In genomic region chr16:81261049-81261648, GRCh38 we compare ENCODE assay signal across 9 cellular contexts. TPM values are rescaled to one million over a fixed set of nuclear protein-coding genes. Genes with fewer than 3 reads are reported as not detected.
A peak's percentile ranks its signal among the peaks of the same experiment; 100 is the strongest.
DNase-seq lines count a peak whose midpoint lies in the region; ATAC-seq and TF ChIP-seq lines count a peak whose summit lies in the region.
"Had no signal": no experiment of that assay in that cellular context is flagged by ENCODE, and none has a peak within 500 bp of the region (broad histone marks: within the 10 kb centered on the region; RNA-seq: fewer than 3 reads in every experiment).

No MANE protein-coding gene starts in this region.

- CTCF ChIA-PET in AG04450 (lab: Charles Lee) = interaction anchor here (0.5 to 2.7 kb wide), 28 partner anchors 9 to 1084 kb away, joined by 3 to 19 read pairs (median 4); partner anchors contain the start of genes BCO1 and GAN
- CTCF ChIA-PET in activated CD4-positive, alpha-beta memory T cell treated with anti-CD3 and anti-CD28 coated beads, Interleukin-2, amount 10 ng/mL, durations not matched to agents 7 days and 5 days (lab: Charles Lee) = interaction anchor here (0.6 to 2.2 kb wide), 17 partner anchors 9 to 480 kb away, joined by 3 to 12 read pairs (median 4); partner anchors contain the start of gene GAN

- H3K9ac ChIP-seq in H9 (ENCODE audit: extremely low read depth, insufficient read length, low read length) = no peak overlapping the region

- H3K23ac ChIP-seq in H9 (ENCODE audit: insufficient read length, low read depth, low read length) = no peak overlapping the region

- H3T11ph ChIP-seq in H9 (ENCODE audit: low read length) = no peak overlapping the region

- no peak overlapping the region for H4K8ac ChIP-seq in H9 (replicated peaks; ENCODE audit: insufficient read length, low read depth, low read length)

- no peak overlapping the region for H2AFZ ChIP-seq in H9 (ENCODE audit: low read length)

- H3K27me3 ChIP-seq in AG04450 (ENCODE audit: control insufficient read depth, insufficient read depth, low read length) (peaks cover 5% of the 10 kb centered on the region), H9 (ENCODE audit: insufficient read depth, low read length) (no peaks in the 10 kb centered on the region), uterus (no peaks in the 10 kb centered on the region)

- H3K27ac Mint-ChIP-seq in H9 = no peak overlapping the region
- no peak overlapping the region for H3K27ac Mint-ChIP-seq in activated CD4-positive, alpha-beta memory T cell treated with anti-CD3 and anti-CD28 coated beads, Interleukin-2, amount 10 ng/mL, durations not matched to agents 7 days and 5 days
- H3K27ac Mint-ChIP-seq: activated naive CD8-positive, alpha-beta T cell treated with anti-CD3 and anti-CD28 coated beads, Interleukin-2, amount 10 ng/mL, durations not matched to agents 7 days and 5 days had no signal

- peaks cover 2% of the 10 kb centered on the region; the same call in 1 of the 2 replicates for H3K27me3 Mint-ChIP-seq in H9 (ENCODE audit: low read depth)
- H3K27me3 Mint-ChIP-seq in activated CD4-positive, alpha-beta memory T cell treated with anti-CD3 and anti-CD28 coated beads, Interleukin-2, amount 10 ng/mL, durations not matched to agents 7 days and 5 days = peaks cover 8% of the 10 kb centered on the region

- H3K27ac ChIP-seq in AG04450 (ENCODE audit: low read depth, low read length) = no peak overlapping the region
- H3K27ac ChIP-seq in H9 (ENCODE audit: insufficient read length, low read depth, low read length) = no peak overlapping the region
- no peak overlapping the region for H3K27ac ChIP-seq in uterus

- H3K79me2 ChIP-seq in H9 (ENCODE audit: insufficient read depth, low read length) = no peaks in the 10 kb centered on the region

- no peak overlapping the region for H3K4me3 ChIP-seq in AG04450 (ENCODE audit: low read depth, low read length)
- no peak overlapping the region for H3K4me3 ChIP-seq in uterus

- no peaks in the 10 kb centered on the region; a peak in 1 of 7 replicates for H3K36me3 Mint-ChIP-seq in H9 (ENCODE audit: insufficient read depth in 1 of 3, low read depth in 3 of 3)
- H3K36me3 Mint-ChIP-seq in activated CD4-positive, alpha-beta memory T cell treated with anti-CD3 and anti-CD28 coated beads, Interleukin-2, amount 10 ng/mL, durations not matched to agents 7 days and 5 days (ENCODE audit: low read depth) = no peaks in the 10 kb centered on the region
- H3K36me3 Mint-ChIP-seq: activated naive CD8-positive, alpha-beta T cell treated with anti-CD3 and anti-CD28 coated beads, Interleukin-2, amount 10 ng/mL, durations not matched to agents 7 days and 5 days had no signal

- no peaks in the 10 kb centered on the region for H3K23me2 ChIP-seq in H9 (ENCODE audit: insufficient read length, low read depth, low read length, poor library complexity, severe bottlenecking)

- H3K9me3 ChIP-seq in AG04450 (ENCODE audit: control insufficient read depth, insufficient read depth, low read length) = no peaks in the 10 kb centered on the region; the same call in 1 of the 2 replicates
- H3K9me3 ChIP-seq in H9 (ENCODE audit: control insufficient read depth, low read depth, low read length) = no peaks in the 10 kb centered on the region
- H3K9me3 ChIP-seq in uterus = no peaks in the 10 kb centered on the region

- no peaks in the 10 kb centered on the region for H3K4me1 Mint-ChIP-seq in H9
- peaks cover 1% of the 10 kb centered on the region for H3K4me1 Mint-ChIP-seq in activated CD4-positive, alpha-beta memory T cell treated with anti-CD3 and anti-CD28 coated beads, Interleukin-2, amount 10 ng/mL, durations not matched to agents 7 days and 5 days
- H3K4me1 Mint-ChIP-seq: activated naive CD8-positive, alpha-beta T cell treated with anti-CD3 and anti-CD28 coated beads, Interleukin-2, amount 10 ng/mL, durations not matched to agents 7 days and 5 days had no signal

- WGBS in H9 (ENCODE audit: extremely low coverage, insufficient read length, low lambda C conversion rate) = no CpG with 5 or more reads among the region's 11 CpGs

- H4K91ac ChIP-seq in H9 (ENCODE audit: insufficient read length, low read depth, low read length) = no peak overlapping the region

- ATAC-seq in GM21526 (IDR thresholded peaks at IDR 0.05; ENCODE audit: low FRiP score, unreplicated experiment) = no peak

- H3K56ac ChIP-seq in H9 (ENCODE audit: insufficient read length, low read depth, low read length) = no peak overlapping the region

- H3K4me1 ChIP-seq in H9 (ENCODE audit: insufficient read depth, low read length) (no peaks in the 10 kb centered on the region), uterus (peaks cover 0 to 2% of the 10 kb centered on the region in 2 donors)

- H2BK120ac ChIP-seq in H9 (ENCODE audit: low read depth, low read length, poor library complexity, severe bottlenecking) = no peak overlapping the region

- no peaks in the 10 kb centered on the region; a peak in 1 of 5 replicates for H3K9me3 Mint-ChIP-seq in H9
- H3K9me3 Mint-ChIP-seq in activated CD4-positive, alpha-beta memory T cell treated with anti-CD3 and anti-CD28 coated beads, Interleukin-2, amount 10 ng/mL, durations not matched to agents 7 days and 5 days = no peaks in the 10 kb centered on the region

- no peak overlapping the region for H2BK5ac ChIP-seq in H9 (ENCODE audit: insufficient read length, low read length)

- TF ChIP-seq CTCF in AG04450 (IDR thresholded peaks at IDR 0.05; ENCODE audit: low read depth, low read length) (peak; percentile 67), H9 (conservative IDR thresholded peaks at IDR 0.05) (peak; percentile 82), uterus (IDR thresholded peaks at IDR 0.05) (peak in 3 of 4 experiments; percentile 11 to 40 (median 16))

- no peak overlapping the region for H3K4ac ChIP-seq in H9 (ENCODE audit: low read depth, low read length)

- intact Hi-C loops in uterus (cut with DNase I; ENCODE audit: low total_unique reads) = no loop called here

- H4K20me1 ChIP-seq in H9 (ENCODE audit: control insufficient read depth, insufficient read depth, insufficient read length) = no peaks in the 10 kb centered on the region

- H4K5ac ChIP-seq in H9 (ENCODE audit: insufficient read length, low read depth, low read length) = no peak overlapping the region

- no peak overlapping the region for H2AK5ac ChIP-seq in H9 (ENCODE audit: insufficient read length, low read length)

- H3K79me1 ChIP-seq in H9 (ENCODE audit: insufficient read depth, low read depth, low read length, poor library complexity, severe bottlenecking) = no peaks in the 10 kb centered on the region

- POLR2A ChIA-PET in AG04450 (lab: Yijun Ruan, JAX) = no interaction called here
- POLR2A ChIA-PET in activated CD4-positive, alpha-beta memory T cell treated with anti-CD3 and anti-CD28 coated beads, Interleukin-2, amount 10 ng/mL, durations not matched to agents 7 days and 5 days (lab: Charles Lee) = no interaction called here

- H2BK15ac ChIP-seq in H9 (ENCODE audit: low read depth, low read length) = no peak overlapping the region

- no peak for TF ChIP-seq POLR2A in uterus (IDR thresholded peaks at IDR 0.05)

- H3K36me3 ChIP-seq in uterus = no peaks in the 10 kb centered on the region

- DNase-seq in AG04450 (ENCODE audit: low read depth, low spot score) (no peak), H9 (peak; percentile 45), iPS-NIHi11 (ENCODE audit: low spot score) (peak; percentile 57), uterus (no peak), OCI-M2 (lab: John Stamatoyannopoulos, UW; ENCODE audit: unreplicated experiment) (no peak), NCI-H2196 treated with DMSO at 0.1 percent for 48 hours (lab: John Stamatoyannopoulos, UW; ENCODE audit: unreplicated experiment) (no peak)
- peak; percentile 17 for DNase-seq in activated CD4-positive, alpha-beta memory T cell treated with anti-CD3 and anti-CD28 coated beads, Interleukin-2, amount 10 ng/mL, durations not matched to agents 7 days and 5 days
- DNase-seq: activated naive CD8-positive, alpha-beta T cell treated with anti-CD3 and anti-CD28 coated beads, Interleukin-2, amount 10 ng/mL, durations not matched to agents 7 days and 5 days had no signal

- H2BK12ac ChIP-seq in H9 (ENCODE audit: insufficient read length, low read depth, low read length) = no peak overlapping the region

- H3K18ac ChIP-seq in H9 (ENCODE audit: insufficient read length, low read depth, low read length) = no peak overlapping the region

- no peak overlapping the region for H3K14ac ChIP-seq in H9 (ENCODE audit: insufficient read depth, low read length)

- no peak overlapping the region for H3K4me3 Mint-ChIP-seq in H9
- H3K4me3 Mint-ChIP-seq in activated CD4-positive, alpha-beta memory T cell treated with anti-CD3 and anti-CD28 coated beads, Interleukin-2, amount 10 ng/mL, durations not matched to agents 7 days and 5 days = no peak overlapping the region
- H3K4me3 Mint-ChIP-seq: activated naive CD8-positive, alpha-beta T cell treated with anti-CD3 and anti-CD28 coated beads, Interleukin-2, amount 10 ng/mL, durations not matched to agents 7 days and 5 days had no signal

- H2BK20ac ChIP-seq in H9 (ENCODE audit: low read depth, low read length, poor library complexity, severe bottlenecking) = no peak overlapping the region

- no peak overlapping the region for H3K4me2 ChIP-seq in H9 (ENCODE audit: insufficient read depth, insufficient read length, low read length)

RNA-seq across cellular contexts. Expression of gene BCO1, which starts 22.7 kb away (rescaled TPM):
- not detected in 2 replicates for polyA plus RNA-seq in AG04450 (2011; rRNA removed)
- polyA minus RNA-seq in AG04450 (2011; rRNA and poly(A)+ RNA removed) = 0.17 TPM in 1 of 2 replicates, not detected in the other
- total RNA-seq in H9 (2021) = not detected in 2 replicates
- total RNA-seq in activated CD4-positive, alpha-beta memory T cell treated with anti-CD3 and anti-CD28 coated beads, Interleukin-2, amount 10 ng/mL, durations not matched to agents 7 days and 5 days = not detected
- total RNA-seq in uterus = 1 to 10 TPM in 1 of 4 donors, under 1 TPM in 2, not detected in 1; 0.27 to 2.6 (median 0.97) TPM
- total RNA-seq: activated naive CD8-positive, alpha-beta T cell treated with anti-CD3 and anti-CD28 coated beads, Interleukin-2, amount 10 ng/mL, durations not matched to agents 7 days and 5 days had no signal

RNA-seq across cellular contexts. Expression of gene GAN, which starts 53.6 kb away (rescaled TPM):
- polyA plus RNA-seq in AG04450 (2011; rRNA removed) = 3.3 and 4.3 TPM in 2 replicates
- 11.3 and 14.5 TPM in 2 replicates for polyA minus RNA-seq in AG04450 (2011; rRNA and poly(A)+ RNA removed)
- total RNA-seq in H9 (2021) (20.3 and 20.9 TPM in 2 replicates), uterus (10 to 100 TPM in 3 of 4 donors, 1 to 10 TPM in 1; 7.9 to 18.5 (median 15.2) TPM)
- total RNA-seq in activated CD4-positive, alpha-beta memory T cell treated with anti-CD3 and anti-CD28 coated beads, Interleukin-2, amount 10 ng/mL, durations not matched to agents 7 days and 5 days = 1 to 10 TPM; 8.4 to 8.9 TPM

Comparison
In these comparisons a context has a peak if more than half of its experiments do, and no peak if none do; other contexts are left out.
1. DNase-seq: peak in H9 (single experiment), activated CD4-positive, alpha-beta memory T cell treated with anti-CD3 and anti-CD28 coated beads, Interleukin-2, amount 10 ng/mL, durations not matched to agents 7 days and 5 days (single experiment) and iPS-NIHi11 (single experiment); none in AG04450 (single experiment), uterus (0 of 2), OCI-M2 (single experiment) and NCI-H2196 treated with DMSO at 0.1 percent for 48 hours (single experiment).
2. CTCF ChIP-seq: peak in every context shown above with its lines; median percentile 82 in H9; 67 in AG04450; 16 in uterus.